Comparison of ENCODE assay signal across 1 cellular context in genomic region chr2:215143458-215143857, GRCh38.
TF ChIP-seq lines count a peak whose summit lies in the region.

No MANE protein-coding gene starts in this region.

TF ChIP-seq in SK-N-SH, 30 proteins besides CTCF, POLR2A, EP300 and RAD21 (continued from another document):
- TF ChIP-seq ZBTB33 (IDR thresholded peaks at IDR 0.05; ENCODE audit: borderline replicate concordance, low read depth) (no peak), MXI1 (IDR thresholded peaks at IDR 0.05; ENCODE audit: low read depth, low read length) (no peak), GATA2 (CRISPR knock-in tag; IDR thresholded peaks at IDR 0.05) (peak; percentile 64; the same call in 1 of the 2 replicates)
